ENCODE assay signal across 8 cellular contexts in the genomic region with DNA sequence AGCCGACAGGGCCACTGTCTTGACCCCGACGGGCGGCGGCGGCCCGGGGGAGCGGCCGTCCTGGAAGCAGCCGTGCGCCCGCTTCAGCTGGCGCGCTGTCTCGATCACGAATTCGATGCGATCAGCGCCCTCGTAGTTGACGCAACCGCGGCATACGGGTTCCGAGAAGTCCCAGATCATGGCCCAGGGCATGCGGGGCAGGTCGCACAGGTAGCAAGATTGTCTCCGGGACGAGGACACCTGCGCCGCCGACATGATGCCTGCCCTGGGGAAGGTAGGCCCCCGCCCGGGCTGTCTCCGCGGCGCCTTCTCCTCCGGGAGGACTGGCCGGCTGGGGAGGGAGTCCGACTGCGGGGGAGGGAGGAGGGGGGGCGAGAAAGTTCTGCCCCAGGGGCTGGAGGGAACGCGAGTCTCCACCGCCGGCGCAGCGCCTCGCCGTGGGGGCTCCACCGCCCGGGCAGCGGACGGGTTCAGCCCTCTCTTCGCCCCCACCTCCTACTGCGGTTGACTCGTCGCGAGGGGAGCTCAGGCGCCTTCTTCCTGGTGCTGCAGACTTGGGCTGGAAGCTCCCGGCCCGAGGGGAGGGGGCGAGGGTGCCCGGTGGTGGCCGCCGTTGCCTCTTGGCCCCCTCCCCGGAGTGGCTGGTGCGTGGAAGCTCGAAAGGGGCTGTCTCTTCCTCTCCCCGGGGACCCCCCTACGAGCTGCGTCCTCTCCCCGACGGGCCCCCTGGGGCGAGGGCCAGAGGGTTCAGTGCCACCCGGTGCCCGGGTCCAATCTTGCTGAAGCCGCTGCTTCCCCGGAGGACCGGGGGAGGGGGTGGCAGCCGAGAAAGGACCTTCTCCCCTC. TPM values are rescaled to one million over a fixed set of nuclear protein-coding genes. Genes with fewer than 3 reads are reported as not detected.
DNase-seq lines count a peak whose midpoint lies in the region; ATAC-seq and TF ChIP-seq lines count a peak whose summit lies in the region.

No MANE protein-coding gene starts in this region.

- H3K9me3 ChIP-seq in prostate gland: no peaks in the 10 kb centered on the region

- no peak for TF ChIP-seq CTCF in prostate gland (IDR thresholded peaks at IDR 0.05)

- WGBS in prostate gland: under 1% methylated on average over 73 of the region's 81 CpGs

- peak overlapping the region; percentile 87 for H3K4me3 Mint-ChIP-seq in activated naive CD8-positive, alpha-beta T cell treated with anti-CD3 and anti-CD28 coated beads, Interleukin-2, amount 50 U/mL, for 24 hours

- peak overlapping the region; percentile 86 to 93 for H3K4me3 ChIP-seq in prostate gland

- H3K27ac Mint-ChIP-seq in activated naive CD8-positive, alpha-beta T cell treated with anti-CD3 and anti-CD28 coated beads, Interleukin-2, amount 50 U/mL, for 24 hours: peak overlapping the region; percentile 3

- H3K27me3 Mint-ChIP-seq in activated naive CD8-positive, alpha-beta T cell treated with anti-CD3 and anti-CD28 coated beads, Interleukin-2, amount 50 U/mL, for 24 hours: peaks cover 2% of the 10 kb centered on the region

- H3K36me3 ChIP-seq in prostate gland: peaks cover 0 to 5% of the 10 kb centered on the region in 2 donors

- peaks cover 23% of the 10 kb centered on the region for H3K36me3 Mint-ChIP-seq in activated naive CD8-positive, alpha-beta T cell treated with anti-CD3 and anti-CD28 coated beads, Interleukin-2, amount 50 U/mL, for 24 hours (ENCODE audit: low read depth)

- intact Hi-C loops in left cardiac atrium (cut with DNase I) (loop anchor here in 1 of 2 donors (5.0 to 10.0 kb wide), 2 partner anchors 70 to 113 kb away; no protein-coding TSS in a partner anchor), prostate gland (cut with DNase I) (loop anchor here (2.0 to 5.0 kb wide), 2 partner anchors 69 to 70 kb away; a partner anchor contains a TSS)

- ATAC-seq in GM19372 (IDR thresholded peaks at IDR 0.05; ENCODE audit: low read depth, unreplicated experiment) (peak; percentile 26), HG03457 (IDR thresholded peaks at IDR 0.05; ENCODE audit: unreplicated experiment) (peak; percentile 37), left cardiac atrium (peak; percentile 45 to 48)
- ATAC-seq in activated naive CD8-positive, alpha-beta T cell treated with anti-CD3 and anti-CD28 coated beads, Interleukin-2, amount 50 U/mL, for 24 hours: peak; percentile 33

- H3K27ac ChIP-seq in prostate gland: peak overlapping the region; percentile 99 to 100

- in situ Hi-C loops in SK-MEL-5 (cut with HindIII; ENCODE audit: low pct_unique_long_range_greater_than_20kb, low sequenced_read_pairs): no loop called here

- peaks cover 48% of the 10 kb centered on the region for H3K4me1 ChIP-seq in prostate gland (replicated peaks)

- H3K9me3 Mint-ChIP-seq in activated naive CD8-positive, alpha-beta T cell treated with anti-CD3 and anti-CD28 coated beads, Interleukin-2, amount 50 U/mL, for 24 hours: no peaks in the 10 kb centered on the region

- no peaks in the 10 kb centered on the region for H3K27me3 ChIP-seq in prostate gland (replicated peaks; ENCODE audit: insufficient read depth)

- TF ChIP-seq POLR2A in prostate gland (IDR thresholded peaks at IDR 0.05): peak; percentile 55

- DNase-seq in COLO829 (ENCODE audit: low spot score) (peak; percentile 50), SK-MEL-5 (ENCODE audit: low read depth, low spot score) (peak; percentile 49), left cardiac atrium (peak; percentile 79), prostate gland (ENCODE audit: low spot score) (peak; percentile 75), DMS114 treated with DMSO at 0.1 percent for 48 hours (lab: John Stamatoyannopoulos, UW; ENCODE audit: unreplicated experiment) (no peak)
- peak; percentile 73 for DNase-seq in activated naive CD8-positive, alpha-beta T cell treated with anti-CD3 and anti-CD28 coated beads, Interleukin-2, amount 50 U/mL, for 24 hours

- H3K4me1 Mint-ChIP-seq in activated naive CD8-positive, alpha-beta T cell treated with anti-CD3 and anti-CD28 coated beads, Interleukin-2, amount 50 U/mL, for 24 hours: peaks cover 67% of the 10 kb centered on the region

RNA-seq across cellular contexts. Expression of a gene that starts 0.7 kb away (rescaled TPM):
- 27.2 and 28.7 TPM in 2 replicates for total RNA-seq in SK-MEL-5 (2014; rRNA removed; shearing (Covaris generic))
- polyA plus RNA-seq in SK-MEL-5 (2015; cell fraction: cytosol; rRNA removed): 52.2 and 59.2 TPM in 2 replicates
- polyA plus RNA-seq in SK-MEL-5 (2015; cell fraction: nucleus; rRNA removed): 9.7 and 12.2 TPM in 2 replicates
- total RNA-seq in left cardiac atrium: 10 to 100 TPM; 41.4 to 47.5 TPM
- total RNA-seq in prostate gland: 100 to 1,000 TPM; 113 to 141 TPM
